ENCODE assay signal across 13 cellular contexts in genomic region chr2:98503481-98504096, GRCh38. TPM values are rescaled to one million over a fixed set of nuclear protein-coding genes. Genes with fewer than 3 reads are reported as not detected.
A peak's percentile ranks its signal among the peaks of the same experiment; 100 is the strongest.
DNase-seq lines count a peak whose midpoint lies in the region; ATAC-seq and TF ChIP-seq lines count a peak whose summit lies in the region.
"Had no signal": no experiment of that assay in that cellular context is flagged by ENCODE, and none has a peak within 500 bp of the region (broad histone marks: within the 10 kb centered on the region; RNA-seq: fewer than 3 reads in every experiment).

No MANE protein-coding gene starts in this region.

- H3K27ac Mint-ChIP-seq in dendritic cell treated with granulocyte-macrophage colony-stimulating factor and Interleukin-4, amounts not matched to agents 40 ng/mL and 50 ng/mL, for 4 days: peak overlapping the region; percentile 92
- H3K27ac Mint-ChIP-seq in neural progenitor cell: peak overlapping the region; percentile 99
- H3K27ac Mint-ChIP-seq: B cell had no signal

- H3K4me1 ChIP-seq in right atrium auricular region: peaks cover 5 to 78% of the 10 kb centered on the region in 2 donors
- peaks cover 37% of the 10 kb centered on the region for H3K4me1 ChIP-seq in right cardiac atrium (ENCODE audit: control insufficient read depth, insufficient read depth, low read length)
- H3K4me1 ChIP-seq in neural progenitor cell: no peaks in the 10 kb centered on the region

- H3K4me1 Mint-ChIP-seq in dendritic cell treated with granulocyte-macrophage colony-stimulating factor and Interleukin-4, amounts not matched to agents 40 ng/mL and 50 ng/mL, for 4 days (ENCODE audit: low read depth): peaks cover 62% of the 10 kb centered on the region
- H3K4me1 Mint-ChIP-seq in neural progenitor cell: peaks cover 68% of the 10 kb centered on the region

- H4K20me1 ChIP-seq in neural progenitor cell (ENCODE audit: low read depth): peaks cover 5% of the 10 kb centered on the region

- no peaks in the 10 kb centered on the region for H3K9me3 ChIP-seq in right atrium auricular region
- no peaks in the 10 kb centered on the region for H3K9me3 ChIP-seq in right cardiac atrium (ENCODE audit: control insufficient read depth, low read length)
- H3K9me3 ChIP-seq in neural progenitor cell (ENCODE audit: low read depth): no peaks in the 10 kb centered on the region
- H3K9me3 ChIP-seq: SJCRH30 had no signal

- H3K27ac ChIP-seq in right atrium auricular region (peak overlapping the region; percentile 40 to 70), right cardiac atrium (ENCODE audit: low read length) (no peak overlapping the region), neural progenitor cell (no peak overlapping the region)
- H3K27ac ChIP-seq: SJCRH30, WERI-Rb-1 had no signal

- H2AFZ ChIP-seq in neural progenitor cell (replicated peaks): no peak overlapping the region

- no peaks in the 10 kb centered on the region for H3K27me3 Mint-ChIP-seq in dendritic cell treated with granulocyte-macrophage colony-stimulating factor and Interleukin-4, amounts not matched to agents 40 ng/mL and 50 ng/mL, for 4 days
- peaks cover 2% of the 10 kb centered on the region for H3K27me3 Mint-ChIP-seq in neural progenitor cell (ENCODE audit: insufficient read depth, low read depth)
- H3K27me3 Mint-ChIP-seq: B cell had no signal

- H3K36me3 ChIP-seq in right atrium auricular region (no peaks in the 10 kb centered on the region), neural progenitor cell (no peaks in the 10 kb centered on the region)
- H3K36me3 ChIP-seq: SJCRH30, WERI-Rb-1 had no signal

- ATAC-seq in right cardiac atrium: no peak
- ATAC-seq: activated T-cell treated with anti-CD3 and anti-CD28 coated beads, Interleukin-2, amount 50 U/mL, for 4 hours had no signal

- DNase-seq in right atrium auricular region (ENCODE audit: low spot score) (peak; percentile 53), right cardiac atrium (no peak), neural progenitor cell (ENCODE audit: low spot score) (no peak), T1000 (lab: John Stamatoyannopoulos, UW) (no peak)
- DNase-seq in stimulated activated naive CD4-positive, alpha-beta T cell treated with Interleukin-2 at 50 U/mL for 16 hours (lab: John Stamatoyannopoulos, UW): no peak
- no peak for DNase-seq in stimulated activated CD4-positive, alpha-beta T cell treated with anti-CD3 and anti-CD28 coated beads, Interleukin-4, amount 100 ng/mL, for 24 hours
- DNase-seq in stimulated activated CD4-positive, alpha-beta T cell treated with anti-CD3 and anti-CD28 coated beads, Interleukin-1b, Interleukin-23, amount 100 ng/mL, for 48 hours: no peak
- DNase-seq: activated T-cell treated with anti-CD3 and anti-CD28 coated beads, Interleukin-2, amount 50 U/mL, for 4 hours; left cardiac atrium; SJCRH30; WERI-Rb-1 had no signal

- H3K79me2 ChIP-seq in neural progenitor cell (ENCODE audit: low read depth): no peaks in the 10 kb centered on the region

- H3K36me3 Mint-ChIP-seq in dendritic cell treated with granulocyte-macrophage colony-stimulating factor and Interleukin-4, amounts not matched to agents 40 ng/mL and 50 ng/mL, for 4 days (ENCODE audit: low read depth): peaks cover 40% of the 10 kb centered on the region
- peaks cover 24% of the 10 kb centered on the region for H3K36me3 Mint-ChIP-seq in neural progenitor cell

- no peak overlapping the region for H3K9ac ChIP-seq in neural progenitor cell

- H3K4me2 ChIP-seq in neural progenitor cell: no peak overlapping the region

- no peaks in the 10 kb centered on the region for H3K27me3 ChIP-seq in right atrium auricular region
- no peaks in the 10 kb centered on the region for H3K27me3 ChIP-seq in right cardiac atrium (ENCODE audit: control insufficient read depth, insufficient read depth)
- H3K27me3 ChIP-seq in neural progenitor cell: no peaks in the 10 kb centered on the region
- H3K27me3 ChIP-seq: SJCRH30 had no signal

- no peak overlapping the region for H3K4me3 ChIP-seq in right atrium auricular region
- H3K4me3 ChIP-seq in right cardiac atrium (ENCODE audit: low read length): no peak overlapping the region
- no peak overlapping the region for H3K4me3 ChIP-seq in neural progenitor cell
- H3K4me3 ChIP-seq: SJCRH30 had no signal

- no peaks in the 10 kb centered on the region for H3F3A ChIP-seq in neural progenitor cell (ENCODE audit: low read depth)

- no peaks in the 10 kb centered on the region for H3K9me3 Mint-ChIP-seq in dendritic cell treated with granulocyte-macrophage colony-stimulating factor and Interleukin-4, amounts not matched to agents 40 ng/mL and 50 ng/mL, for 4 days
- H3K9me3 Mint-ChIP-seq in neural progenitor cell: peaks cover 7% of the 10 kb centered on the region
- H3K9me3 Mint-ChIP-seq: activated T-cell treated with anti-CD3 and anti-CD28 coated beads, Interleukin-2, amount 50 U/mL, for 4 hours had no signal

- intact Hi-C loops in right cardiac atrium (cut with DNase I): no loop called here
- intact Hi-C loops in dendritic cell treated with granulocyte-macrophage colony-stimulating factor and Interleukin-4, amounts not matched to agents 40 ng/mL and 50 ng/mL, for 4 days (cut with micrococcal nuclease): no loop called here

- WGBS in right cardiac atrium: 76% methylated on average over 2 of the region's 2 CpGs

- H3K4me3 Mint-ChIP-seq in dendritic cell treated with granulocyte-macrophage colony-stimulating factor and Interleukin-4, amounts not matched to agents 40 ng/mL and 50 ng/mL, for 4 days: no peak overlapping the region
- no peak overlapping the region for H3K4me3 Mint-ChIP-seq in neural progenitor cell
- H3K4me3 Mint-ChIP-seq: activated T-cell treated with anti-CD3 and anti-CD28 coated beads, Interleukin-2, amount 50 U/mL, for 4 hours; B cell had no signal

- no peak for TF ChIP-seq CTCF in right atrium auricular region (IDR thresholded peaks at IDR 0.05)
- no peak for TF ChIP-seq CTCF in neural progenitor cell (IDR thresholded peaks at IDR 0.05)

RNA-seq across cellular contexts. Expression of gene INPP4A, which starts 58.9 kb away (rescaled TPM):
- total RNA-seq in right atrium auricular region (10 to 100 TPM; 12.7 to 18.2 TPM), right cardiac atrium (10 to 100 TPM; 15.7 to 18.1 (median 15.8) TPM), neural progenitor cell (ENCODE audit: low replicate concordance) (34.2 and 35.1 TPM in 2 replicates)
- 5.1 TPM for polyA plus RNA-seq in right cardiac atrium

Comparison
In these comparisons a context has a peak if more than half of its experiments do, and no peak if none do; other contexts are left out.
1. H3K27ac ChIP-seq: peak in right atrium auricular region (2 of 2); none in right cardiac atrium (single experiment) and neural progenitor cell (single experiment).